Comparison of ENCODE assay signal across 13 cellular contexts in the genomic region with DNA sequence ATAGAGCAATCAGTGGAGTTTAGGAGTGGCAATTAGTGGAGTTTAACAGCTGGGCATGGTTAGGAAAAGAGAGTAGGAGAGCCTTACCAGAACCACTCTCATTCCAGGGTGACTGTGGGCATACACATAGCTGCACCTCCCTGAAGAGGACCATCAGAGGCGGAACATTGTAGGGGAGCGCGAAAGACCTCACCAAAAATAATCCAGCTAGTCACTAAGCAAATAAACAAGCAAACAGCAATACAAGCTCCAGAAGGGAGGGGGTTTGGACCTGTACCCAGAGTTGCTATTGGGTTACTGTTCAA.
"Had no signal": no experiment of that assay in that cellular context is flagged by ENCODE, and none has a peak within 500 bp of the region (broad histone marks: within the 10 kb centered on the region; RNA-seq: fewer than 3 reads in every experiment).

No MANE protein-coding gene starts in this region.

- ATAC-seq: left lung; natural killer cell treated with Interleukin-12 subunit alpha and Interleukin-12 subunit beta and Interleukin-15 and Interleukin-18, amount 100 ng/mL, for 72 hours had no signal

- H3K9me3 ChIP-seq: left lung had no signal

- DNase-seq: activated CD4-positive, alpha-beta T cell treated with anti-CD3 and anti-CD28 coated beads, Interleukin-2, amount 50 U/mL, for 1 hour; activated CD8-positive, alpha-beta memory T cell treated with anti-CD3 and anti-CD28 coated beads for 24 hours; activated naive CD8-positive, alpha-beta T cell treated with anti-CD3 and anti-CD28 coated beads for 36 hours; amygdala; kidney; nucleus accumbens; stimulated activated CD4-positive, alpha-beta T cell treated with anti-CD3 and anti-CD28 coated beads, Interleukin-15, amount 100 ng/mL, for 24 hours; stimulated activated CD4-positive, alpha-beta T cell treated with anti-CD3 and anti-CD28 coated beads, Interleukin-4, amount 100 ng/mL, for 1 hour; stimulated activated CD8-positive, alpha-beta memory T cell treated with anti-CD3 and anti-CD28 coated beads, Interleukin-4, amount 100 ng/mL, for 48 hours; stimulated activated naive CD4-positive, alpha-beta T cell treated with Interleukin-2 at 50 U/mL for 16 hours had no signal

- H3K4me3 ChIP-seq: esophagus muscularis mucosa, left lung had no signal

- H3K27ac ChIP-seq: esophagus muscularis mucosa, left lung had no signal

- H3K27me3 ChIP-seq: esophagus muscularis mucosa had no signal

- H3K36me3 ChIP-seq: left lung had no signal
